27 cellular contexts compared by ENCODE assay signal in genomic region chr1:83765125-83765524, GRCh38.
DNase-seq lines count a peak whose midpoint lies in the region; ATAC-seq and TF ChIP-seq lines count a peak whose summit lies in the region.
"Had no signal": no experiment of that assay in that cellular context is flagged by ENCODE, and none has a peak within 500 bp of the region (broad histone marks: within the 10 kb centered on the region; RNA-seq: fewer than 3 reads in every experiment).

No MANE protein-coding gene starts in this region.

- no peaks in the 10 kb centered on the region for H3K27me3 ChIP-seq in endocrine pancreas (ENCODE audit: control insufficient read depth, insufficient read depth, low read length)
- H3K27me3 ChIP-seq in right lobe of liver, result no peaks in the 10 kb centered on the region
- H3K27me3 ChIP-seq in osteoblast (ENCODE audit: insufficient read depth, low read length), result no peaks in the 10 kb centered on the region
- H3K27me3 ChIP-seq: BE2C, MG63, Peyer's patch had no signal

- H3K4me1 ChIP-seq in endocrine pancreas (ENCODE audit: control insufficient read depth, insufficient read depth, low read length), result peaks cover 6% of the 10 kb centered on the region
- H3K4me1 ChIP-seq in right lobe of liver, result peaks cover 0 to 42% (median 6%) of the 10 kb centered on the region in 4 donors
- no peaks in the 10 kb centered on the region for H3K4me1 ChIP-seq in osteoblast (ENCODE audit: insufficient read depth, low read length)

- no peak overlapping the region for H3K27ac Mint-ChIP-seq in stimulated activated memory B cell treated with anti-CD40 and anti-IgM and Interleukin-4, amounts not matched to agents 10 μg/mL and 1 μg/mL and 100 μg/mL, for 72 hours
- H3K27ac Mint-ChIP-seq: CD14-positive monocyte; CD8-positive, alpha-beta memory T cell had no signal

- H3K4me3 ChIP-seq in endocrine pancreas (ENCODE audit: control insufficient read depth, insufficient read depth, low read length) (peak overlapping the region; percentile 24), right lobe of liver (peak overlapping the region in 1 of 3 donors; percentile 7), osteoblast (ENCODE audit: insufficient read depth, low read length) (no peak overlapping the region), coronary artery (no peak overlapping the region)
- H3K4me3 ChIP-seq: MG63, Peyer's patch had no signal

- no peaks in the 10 kb centered on the region for H3K9me3 ChIP-seq in endocrine pancreas (ENCODE audit: control insufficient read depth, low read length)
- no peaks in the 10 kb centered on the region for H3K9me3 ChIP-seq in right lobe of liver
- H3K9me3 ChIP-seq in osteoblast (ENCODE audit: low read depth, low read length), result no peaks in the 10 kb centered on the region
- H3K9me3 ChIP-seq: BE2C, MG63, Peyer's patch had no signal

- no peaks in the 10 kb centered on the region for H3K27me3 Mint-ChIP-seq in stimulated activated memory B cell treated with anti-CD40 and anti-IgM and Interleukin-4, amounts not matched to agents 10 μg/mL and 1 μg/mL and 100 μg/mL, for 72 hours

- no peak overlapping the region for H3K4me3 Mint-ChIP-seq in stimulated activated memory B cell treated with anti-CD40 and anti-IgM and Interleukin-4, amounts not matched to agents 10 μg/mL and 1 μg/mL and 100 μg/mL, for 72 hours
- H3K4me3 Mint-ChIP-seq: CD14-positive monocyte; CD8-positive, alpha-beta memory T cell had no signal

- H3K27ac ChIP-seq in 22Rv1, result peak overlapping the region; percentile 62
- H3K27ac ChIP-seq in right lobe of liver, result peak overlapping the region in 2 of 3 donors; percentile 57 to 61
- H3K27ac ChIP-seq in osteoblast (ENCODE audit: low read depth, low read length), result no peak overlapping the region
- H3K27ac ChIP-seq in coronary artery, result no peak overlapping the region
- H3K27ac ChIP-seq: Peyer's patch, SK-N-MC had no signal

- no peak for TF ChIP-seq POLR2A in right lobe of liver (IDR thresholded peaks at IDR 0.05)

- TF ChIP-seq CTCF in 22Rv1 (IDR thresholded peaks at IDR 0.05), result no peak
- no peak for TF ChIP-seq CTCF in right lobe of liver (IDR thresholded peaks at IDR 0.05)
- no peak for TF ChIP-seq CTCF in osteoblast (IDR thresholded peaks at IDR 0.05; ENCODE audit: extremely low read depth, low read depth, low read length)
- no peak for TF ChIP-seq CTCF in coronary artery (IDR thresholded peaks at IDR 0.05)

- ATAC-seq in right lobe of liver, result peak; percentile 40 to 80 (median 51)
- ATAC-seq in stimulated activated memory B cell treated with anti-CD40 and anti-IgM and Interleukin-4, amounts not matched to agents 10 μg/mL and 1 μg/mL and 100 μg/mL, for 72 hours, result no peak

- H3K79me2 ChIP-seq in osteoblast (ENCODE audit: insufficient read depth, low read length), result no peaks in the 10 kb centered on the region

- H4K20me1 ChIP-seq in osteoblast (ENCODE audit: insufficient read depth, low read length), result no peaks in the 10 kb centered on the region

- DNase-seq in NCI-H526 treated with DMSO at 0.1 percent for 48 hours (lab: John Stamatoyannopoulos, UW), result peak; percentile 35
- no peak for DNase-seq in right lobe of liver
- no peak for DNase-seq in osteoblast (ENCODE audit: insufficient read length, low spot score, missing footprints)
- no peak for DNase-seq in inferior parietal cortex (ENCODE audit: extremely low spot score)
- DNase-seq in coronary artery (ENCODE audit: low spot score), result no peak
- DNase-seq: 8988T; ACHN; BE2C; CD8-positive, alpha-beta memory T cell; DMS 273 treated with DMSO at 0.1 percent for 48 hours; DMS79; GF-D8; KBM-7; MG63; NCI-H1417; NCI-H1694; NCI-H2029 treated with DMSO at 0.1 percent for 48 hours; NCI-H446 treated with DMSO at 0.1 percent for 48 hours; NCI-H69; OCI-M1; Peyer's patch; SIG-M5 had no signal

- 36% methylated on average over 3 of the region's 3 CpGs for WGBS in right lobe of liver (ENCODE audit: insufficient coverage, low coverage, low lambda C conversion rate, missing lambda C conversion rate)

- H3K4me2 ChIP-seq in osteoblast (ENCODE audit: insufficient read depth, low read length), result no peak overlapping the region

- H3K36me3 Mint-ChIP-seq in stimulated activated memory B cell treated with anti-CD40 and anti-IgM and Interleukin-4, amounts not matched to agents 10 μg/mL and 1 μg/mL and 100 μg/mL, for 72 hours, result no peaks in the 10 kb centered on the region
- H3K36me3 Mint-ChIP-seq: CD14-positive monocyte; CD8-positive, alpha-beta memory T cell had no signal

- intact Hi-C loops in right lobe of liver (cut with DNase I), result no loop called here

- H3K36me3 ChIP-seq in endocrine pancreas (ENCODE audit: control insufficient read depth, insufficient read depth, low read length) (no peaks in the 10 kb centered on the region), right lobe of liver (no peaks in the 10 kb centered on the region), osteoblast (ENCODE audit: insufficient read depth, low read length) (no peaks in the 10 kb centered on the region)
- H3K36me3 ChIP-seq: BE2C, MG63, Peyer's patch had no signal

- no peak overlapping the region for H3K9ac ChIP-seq in endocrine pancreas (ENCODE audit: control insufficient read depth, insufficient read depth, low read length)

- H2AFZ ChIP-seq in osteoblast (ENCODE audit: low read length), result no peak overlapping the region

- peaks cover 28% of the 10 kb centered on the region for H3K4me1 Mint-ChIP-seq in stimulated activated memory B cell treated with anti-CD40 and anti-IgM and Interleukin-4, amounts not matched to agents 10 μg/mL and 1 μg/mL and 100 μg/mL, for 72 hours

- no peaks in the 10 kb centered on the region for H3K9me3 Mint-ChIP-seq in stimulated activated memory B cell treated with anti-CD40 and anti-IgM and Interleukin-4, amounts not matched to agents 10 μg/mL and 1 μg/mL and 100 μg/mL, for 72 hours
- H3K9me3 Mint-ChIP-seq: CD14-positive monocyte; CD8-positive, alpha-beta memory T cell had no signal

Comparison
In these comparisons a context has a peak if more than half of its experiments do, and no peak if none do; other contexts are left out.
1. H3K27ac ChIP-seq: peak in 22Rv1 (single experiment) and right lobe of liver (2 of 3); none in osteoblast (single experiment) and coronary artery (0 of 2).